1 cellular context compared by ENCODE assay signal in the genomic region with DNA sequence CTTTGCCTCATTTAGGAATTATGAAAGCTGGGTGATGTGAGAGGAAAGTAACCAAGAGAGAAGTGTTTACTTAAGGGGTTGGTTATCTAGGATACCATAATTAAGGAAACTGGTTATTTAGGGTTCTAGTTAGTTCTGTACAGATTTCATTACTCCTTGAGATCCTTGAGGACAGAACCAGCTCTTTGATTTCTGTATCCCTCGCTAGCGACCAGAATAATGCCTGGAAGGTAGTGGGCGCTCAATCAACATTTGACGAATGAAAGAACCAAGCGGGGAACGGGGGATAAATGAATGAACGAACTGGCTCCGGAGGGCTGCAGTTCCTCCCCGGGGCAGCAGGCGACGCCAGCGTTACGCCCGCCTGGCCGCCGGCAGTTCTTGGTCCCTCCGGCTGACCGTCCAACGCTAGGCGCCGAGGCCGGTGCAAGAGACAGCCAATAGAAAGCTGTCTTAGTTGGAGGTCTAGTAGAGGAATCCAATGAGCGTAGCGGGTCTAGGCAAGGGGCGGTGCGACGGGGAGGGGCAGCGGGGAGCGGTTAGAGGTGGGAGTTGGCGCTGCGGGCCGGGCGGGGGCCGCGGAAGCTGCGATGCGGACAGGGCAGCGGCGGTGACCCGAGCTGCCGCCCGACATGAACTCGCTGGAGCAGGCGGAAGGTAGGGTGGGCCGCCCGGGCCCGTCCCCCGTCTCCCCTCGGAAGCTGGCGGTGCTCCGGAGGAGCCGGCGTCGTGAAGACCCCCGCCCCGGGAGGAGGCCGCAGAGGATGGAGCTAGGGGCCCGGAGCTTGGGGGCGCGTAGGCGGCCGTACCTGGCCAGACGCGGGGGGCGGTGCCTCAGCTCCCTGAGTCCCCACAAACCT.
TF ChIP-seq lines count a peak whose summit lies in the region.

Gene CNEP1R1 (plus strand): TSS at position 542 of the 860 bp plus-strand sequence. CDS start 91 bp downstream, at position 633.

TF ChIP-seq in A549, 52 proteins besides CTCF, POLR2A, EP300 and RAD21 (continued from another document):
- TF ChIP-seq REST (IDR thresholded peaks at IDR 0.05) (no peak), TFCP2L1 (CRISPR knock-in tag; IDR thresholded peaks at IDR 0.05) (no peak), SMC3 (IDR thresholded peaks at IDR 0.05) (peak; percentile 83), ZNF302 (CRISPR knock-in tag; IDR thresholded peaks at IDR 0.05) (no peak), EHMT2 (IDR thresholded peaks at IDR 0.05; ENCODE audit: low read depth) (no peak), MAX (IDR thresholded peaks at IDR 0.05) (peak; percentile 57), JUN (IDR thresholded peaks at IDR 0.05) (peak in 1 of 2 experiments; percentile 55; a peak in 2 of 5 replicates), FOSB (CRISPR knock-in tag; IDR thresholded peaks at IDR 0.05) (no peak), ATOH8 (CRISPR knock-in tag; IDR thresholded peaks at IDR 0.05; ENCODE audit: low read depth) (no peak)
- TF ChIP-seq, protein P1, sequence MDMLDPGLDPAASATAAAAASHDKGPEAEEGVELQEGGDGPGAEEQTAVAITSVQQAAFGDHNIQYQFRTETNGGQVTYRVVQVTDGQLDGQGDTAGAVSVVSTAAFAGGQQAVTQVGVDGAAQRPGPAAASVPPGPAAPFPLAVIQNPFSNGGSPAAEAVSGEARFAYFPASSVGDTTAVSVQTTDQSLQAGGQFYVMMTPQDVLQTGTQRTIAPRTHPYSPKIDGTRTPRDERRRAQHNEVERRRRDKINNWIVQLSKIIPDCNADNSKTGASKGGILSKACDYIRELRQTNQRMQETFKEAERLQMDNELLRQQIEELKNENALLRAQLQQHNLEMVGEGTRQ (IDR thresholded peaks at IDR 0.05), result no peak
TF ChIP-seq in A549: peak in this region for 7.
